8 cellular contexts compared by ENCODE assay signal in genomic region chr3:20054549-20054987, GRCh38. TPM values are rescaled to one million over a fixed set of nuclear protein-coding genes. Genes with fewer than 3 reads are reported as not detected.
A peak's percentile ranks its signal among the peaks of the same experiment; 100 is the strongest.
DNase-seq lines count a peak whose midpoint lies in the region; ATAC-seq and TF ChIP-seq lines count a peak whose summit lies in the region.

No MANE protein-coding gene starts in this region.

- no peak overlapping the region for H3K27ac ChIP-seq in trophoblast cell (ENCODE audit: low read depth, low read length)
- no peak overlapping the region for H3K27ac ChIP-seq in GM23338 (ENCODE audit: low read depth)

- WGBS in trophoblast cell (ENCODE audit: extremely low coverage, insufficient coverage, insufficient read length), result no CpG with 5 or more reads among the region's 4 CpGs

- no peaks in the 10 kb centered on the region for H3F3A ChIP-seq in GM23338 (replicated peaks; ENCODE audit: low read depth)

- H3K4ac ChIP-seq in trophoblast cell (ENCODE audit: low read depth, low read length), result no peak overlapping the region

- DNase-seq in NAMALWA (ENCODE audit: low spot score) (peak; percentile 43), trophoblast cell (peak; percentile 64 to 90), GM23338 (ENCODE audit: low spot score) (no peak), GDM1 (lab: John Stamatoyannopoulos, UW) (no peak)
- peak; percentile 80 for DNase-seq in activated CD4-positive, alpha-beta T cell treated with anti-CD3 and anti-CD28 coated beads for 48 hours
- peak; percentile 60 to 77 (median 75) for DNase-seq in effector memory CD8-positive, alpha-beta T cell

- H3K79me2 ChIP-seq in trophoblast cell (ENCODE audit: control insufficient read depth, insufficient read depth, low read length, poor library complexity) (no peaks in the 10 kb centered on the region), GM23338 (replicated peaks; ENCODE audit: insufficient read depth) (no peaks in the 10 kb centered on the region)

- H3K27me3 ChIP-seq in trophoblast cell (ENCODE audit: insufficient read depth, low read length) (no peaks in the 10 kb centered on the region), GM23338 (ENCODE audit: insufficient read depth) (no peaks in the 10 kb centered on the region)

- peaks cover 30 to 34% of the 10 kb centered on the region in 2 donors for H3K4me1 Mint-ChIP-seq in effector memory CD8-positive, alpha-beta T cell (ENCODE audit: low read depth in 2 of 2)
- no peaks in the 10 kb centered on the region for H3K4me1 Mint-ChIP-seq in GM23338

- no peaks in the 10 kb centered on the region for H3K9me3 ChIP-seq in trophoblast cell (ENCODE audit: insufficient read depth, low read depth, low read length)

- H4K20me1 ChIP-seq in GM23338 (replicated peaks; ENCODE audit: insufficient read depth), result no peaks in the 10 kb centered on the region; the same call in 1 of the 2 replicates

- H3K14ac ChIP-seq in trophoblast cell (ENCODE audit: low read length), result no peak overlapping the region

- H3K4me2 ChIP-seq in trophoblast cell (ENCODE audit: low read length) (no peak overlapping the region), GM23338 (no peak overlapping the region; the same call in 1 of the 2 replicates)

- TF ChIP-seq CTCF in GM23338 (conservative IDR thresholded peaks at IDR 0.05; ENCODE audit: low read depth in 2 of 2), result no peak

- ATAC-seq in GM18499 (IDR thresholded peaks at IDR 0.05; ENCODE audit: insufficient read depth, unreplicated experiment), result peak; percentile 54
- ATAC-seq in HG02610 (IDR thresholded peaks at IDR 0.05; ENCODE audit: unreplicated experiment), result peak; percentile 77
- ATAC-seq in effector memory CD8-positive, alpha-beta T cell (replicated peaks), result peak; percentile 94
- no peak for ATAC-seq in GM23338

- peaks cover 11% of the 10 kb centered on the region for H3K36me3 Mint-ChIP-seq in effector memory CD8-positive, alpha-beta T cell (ENCODE audit: insufficient read depth)
- H3K36me3 Mint-ChIP-seq in GM23338 (ENCODE audit: low read depth), result no peaks in the 10 kb centered on the region

- no peaks in the 10 kb centered on the region for H3K36me3 ChIP-seq in trophoblast cell (ENCODE audit: control insufficient read depth in 1 of 2, insufficient read depth in 2 of 2, low read length in 2 of 2)
- H3K36me3 ChIP-seq in GM23338 (ENCODE audit: insufficient read depth), result no peaks in the 10 kb centered on the region

- H4K8ac ChIP-seq in trophoblast cell (ENCODE audit: low read depth, low read length), result no peak overlapping the region

- H2AFZ ChIP-seq in trophoblast cell (ENCODE audit: insufficient read depth, low read length, poor library complexity) (no peak overlapping the region), GM23338 (no peak overlapping the region)

- no peaks in the 10 kb centered on the region for H3K9me3 Mint-ChIP-seq in effector memory CD8-positive, alpha-beta T cell
- H3K9me3 Mint-ChIP-seq in GM23338, result no peaks in the 10 kb centered on the region

- H3K4me3 ChIP-seq in trophoblast cell (ENCODE audit: low read depth, low read length) (no peak overlapping the region), GM23338 (no peak overlapping the region)

- H3K4me3 Mint-ChIP-seq in effector memory CD8-positive, alpha-beta T cell, result no peak overlapping the region
- H3K4me3 Mint-ChIP-seq in GM23338, result no peak overlapping the region

- H3K27me3 Mint-ChIP-seq in effector memory CD8-positive, alpha-beta T cell, result no peaks in the 10 kb centered on the region
- H3K27me3 Mint-ChIP-seq in GM23338 (ENCODE audit: insufficient read depth, low read depth, poor library complexity), result no peaks in the 10 kb centered on the region

- H2BK120ac ChIP-seq in trophoblast cell (ENCODE audit: insufficient read depth, low read length, poor library complexity), result no peak overlapping the region

- H3K9me2 ChIP-seq in GM23338 (ENCODE audit: insufficient read depth), result no peaks in the 10 kb centered on the region

- H2AK5ac ChIP-seq in trophoblast cell (ENCODE audit: low read length), result no peak overlapping the region

- peaks cover 11% of the 10 kb centered on the region for H3K79me1 ChIP-seq in trophoblast cell (ENCODE audit: low read length)

- no peak overlapping the region for H4K12ac ChIP-seq in trophoblast cell (ENCODE audit: low read depth, low read length)

- no peak overlapping the region for H3K23ac ChIP-seq in trophoblast cell (ENCODE audit: low read length)

- H3K4me1 ChIP-seq in trophoblast cell (ENCODE audit: control insufficient read depth in 1 of 2, insufficient read depth in 2 of 2, low read length in 2 of 2) (peaks cover 11 to 15% of the 10 kb centered on the region in 2 experiments), GM23338 (ENCODE audit: insufficient read depth) (peaks cover 9% of the 10 kb centered on the region)

- H3K27ac Mint-ChIP-seq in effector memory CD8-positive, alpha-beta T cell, result no peak overlapping the region
- H3K27ac Mint-ChIP-seq in GM23338, result no peak overlapping the region

- no peak overlapping the region for H3K9ac ChIP-seq in trophoblast cell (ENCODE audit: low read length)

- H2BK12ac ChIP-seq in trophoblast cell (ENCODE audit: low read length), result no peak overlapping the region

- H2BK5ac ChIP-seq in trophoblast cell (ENCODE audit: low read depth, low read length, poor library complexity), result no peak overlapping the region

- no peak overlapping the region for H3K18ac ChIP-seq in trophoblast cell (ENCODE audit: low read length)

- no peak overlapping the region for H4K91ac ChIP-seq in trophoblast cell (ENCODE audit: low read depth, low read length)

TF ChIP-seq in GM23338, 12 proteins besides CTCF, POLR2A, EP300 and RAD21 (continues in another document):
- TF ChIP-seq JUNB (IDR thresholded peaks at IDR 0.05; ENCODE audit: unreplicated experiment) (no peak), EZH2phosphoT487 (IDR thresholded peaks at IDR 0.05; ENCODE audit: unreplicated experiment) (no peak), NANOG (IDR thresholded peaks at IDR 0.05; ENCODE audit: borderline replicate concordance) (no peak), ZNF331 (CRISPR knock-in tag; IDR thresholded peaks at IDR 0.05; ENCODE audit: low read depth) (no peak), ZNF114 (CRISPR knock-in tag; IDR thresholded peaks at IDR 0.05) (no peak), ZNF462 (CRISPR knock-in tag; IDR thresholded peaks at IDR 0.05) (no peak), STAT1 (IDR thresholded peaks at IDR 0.05; ENCODE audit: unreplicated experiment) (no peak)

RNA-seq across cellular contexts. Expression of gene KAT2B, which starts 14.3 kb away (rescaled TPM):
- polyA plus RNA-seq in trophoblast cell (2013), result 16.7 and 17.5 TPM in 2 replicates
- total RNA-seq in GM23338 (2014; rRNA removed; shearing (Covaris generic)), result 1.7 and 4.4 TPM in 2 replicates
- polyA plus RNA-seq in GM23338 (2016; fragmentation: Nextera tagmentation; extraction: Ambion mirVana), result 1.3 and 1.7 TPM in 2 replicates

RNA-seq across cellular contexts. Expression of gene PP2D1, which starts 42.5 kb away (rescaled TPM):
- polyA plus RNA-seq in trophoblast cell (2013), result not detected in 2 replicates
- not detected in 2 replicates for total RNA-seq in GM23338 (2014; rRNA removed; shearing (Covaris generic))
- 0.40 and 0.42 TPM in 2 replicates for polyA plus RNA-seq in GM23338 (2016; fragmentation: Nextera tagmentation; extraction: Ambion mirVana)

Comparison
In these comparisons a context has a peak if more than half of its experiments do, and no peak if none do; other contexts are left out.
1. DNase-seq: peak in NAMALWA (single experiment), activated CD4-positive, alpha-beta T cell treated with anti-CD3 and anti-CD28 coated beads for 48 hours (single experiment), effector memory CD8-positive, alpha-beta T cell (3 of 3) and trophoblast cell (2 of 2); none in GM23338 (single experiment) and GDM1 (single experiment).